In genomic region chr7:140698477-140698876, GRCh38 we compare ENCODE assay signal across 12 cellular contexts. TPM values are rescaled to one million over a fixed set of nuclear protein-coding genes. Genes with fewer than 3 reads are reported as not detected.
DNase-seq lines count a peak whose midpoint lies in the region; ATAC-seq and TF ChIP-seq lines count a peak whose summit lies in the region.
"Had no signal": no experiment of that assay in that cellular context is flagged by ENCODE, and none has a peak within 500 bp of the region (broad histone marks: within the 10 kb centered on the region; RNA-seq: fewer than 3 reads in every experiment).

No MANE protein-coding gene starts in this region.

- H3K27ac Mint-ChIP-seq in Calu3 (ENCODE audit: unreplicated experiment) = peak overlapping the region; percentile 95
- no peak overlapping the region for H3K27ac Mint-ChIP-seq in activated CD4-positive, alpha-beta memory T cell treated with anti-CD3 and anti-CD28 coated beads for 36 hours

- CTCF ChIA-PET in Calu3 (lab: Charles Lee) = no interaction called here
- CTCF ChIA-PET in activated CD4-positive, alpha-beta memory T cell treated with anti-CD3 and anti-CD28 coated beads for 36 hours (lab: Charles Lee) = no interaction called here

- no peaks in the 10 kb centered on the region for H3K9me3 ChIP-seq in gastroesophageal sphincter
- H3K9me3 ChIP-seq: spleen had no signal

- no peak overlapping the region for H2AFZ ChIP-seq in ACC112 (ENCODE audit: low read length, unreplicated experiment)

- H3K9me3 Mint-ChIP-seq in Calu3 (ENCODE audit: low read depth, unreplicated experiment) = no peaks in the 10 kb centered on the region
- no peaks in the 10 kb centered on the region for H3K9me3 Mint-ChIP-seq in activated CD4-positive, alpha-beta memory T cell treated with anti-CD3 and anti-CD28 coated beads for 36 hours
- H3K9me3 Mint-ChIP-seq: activated naive CD4-positive, alpha-beta T cell treated with anti-CD3 and anti-CD28 coated beads, Interleukin-2, amount 50 U/mL, for 72 hours had no signal

- TF ChIP-seq CTCF in Calu3 (IDR thresholded peaks at IDR 0.05; ENCODE audit: unreplicated experiment) (no peak), gastroesophageal sphincter (IDR thresholded peaks at IDR 0.05) (no peak)

- peak overlapping the region; percentile 85 for H3K4me3 ChIP-seq in ACC112 (ENCODE audit: low read depth, low read length)
- no peak overlapping the region for H3K4me3 ChIP-seq in gastroesophageal sphincter

- peaks cover 49% of the 10 kb centered on the region for H3K79me2 ChIP-seq in ACC112 (ENCODE audit: control insufficient read depth, insufficient read depth, low read length, unreplicated experiment)

- DNase-seq in Calu3 (no peak), islet precursor cell (peak; percentile 22)
- DNase-seq in activated CD4-positive, alpha-beta memory T cell treated with anti-CD3 and anti-CD28 coated beads for 36 hours = no peak
- DNase-seq in activated CD4-positive, CD25-positive, alpha-beta regulatory T cell (lab: John Stamatoyannopoulos, UW) = no peak
- DNase-seq: left colon, NCI-H2171 treated with DMSO at 0.1 percent for 48 hours, spleen had no signal

- H3K4me1 ChIP-seq in ACC112 (ENCODE audit: control insufficient read depth, insufficient read depth, low read length, unreplicated experiment) (peaks cover 10% of the 10 kb centered on the region), gastroesophageal sphincter (peaks cover 0 to 31% (median 21%) of the 10 kb centered on the region in 3 donors)

- no TSS peak for BruUV-seq in Calu3 (replicated peaks; lab: Mats Ljungman, UMichigan)

- peaks cover 24% of the 10 kb centered on the region for H3K4me1 Mint-ChIP-seq in Calu3 (ENCODE audit: low read depth, unreplicated experiment)
- H3K4me1 Mint-ChIP-seq in activated CD4-positive, alpha-beta memory T cell treated with anti-CD3 and anti-CD28 coated beads for 36 hours (ENCODE audit: low read depth) = peaks cover 32% of the 10 kb centered on the region

- H3K36me3 ChIP-seq in ACC112 (ENCODE audit: insufficient read depth, low read length) (peaks cover 6% of the 10 kb centered on the region; the same call in 1 of the 2 replicates), gastroesophageal sphincter (peaks cover 0 to 21% of the 10 kb centered on the region in 2 donors)

- H3K4me3 Mint-ChIP-seq in Calu3 (ENCODE audit: low read depth, unreplicated experiment) = peak overlapping the region; percentile 98
- H3K4me3 Mint-ChIP-seq in activated CD4-positive, alpha-beta memory T cell treated with anti-CD3 and anti-CD28 coated beads for 36 hours = peak overlapping the region; percentile 95

- ATAC-seq in GM18505 (IDR thresholded peaks at IDR 0.05; ENCODE audit: unreplicated experiment) (no peak), HG03432 (IDR thresholded peaks at IDR 0.05; ENCODE audit: unreplicated experiment) (no peak), gastroesophageal sphincter (no peak)
- ATAC-seq: activated naive CD4-positive, alpha-beta T cell treated with anti-CD3 and anti-CD28 coated beads, Interleukin-2, amount 50 U/mL, for 72 hours; left colon had no signal

- H3K27me3 ChIP-seq in ACC112 (ENCODE audit: insufficient read depth, low read length) = no peaks in the 10 kb centered on the region
- H3K27me3 ChIP-seq in gastroesophageal sphincter = no peaks in the 10 kb centered on the region
- H3K27me3 ChIP-seq: spleen had no signal

- intact Hi-C loops in Calu3 (cut with micrococcal nuclease; ENCODE audit: unreplicated experiment) = loop anchor here (10.0 kb wide), 1 partner anchor 226 kb away; the partner anchor contains the start of gene BRAF
- intact Hi-C loops in activated CD4-positive, alpha-beta memory T cell treated with anti-CD3 and anti-CD28 coated beads for 36 hours (cut with micrococcal nuclease) = loop anchor here (10.0 kb wide), 1 partner anchor 856 kb away; the partner anchor contains the start of gene AGK

- peaks cover 32% of the 10 kb centered on the region for H3K36me3 Mint-ChIP-seq in Calu3 (ENCODE audit: insufficient read depth, unreplicated experiment)
- peaks cover 4% of the 10 kb centered on the region for H3K36me3 Mint-ChIP-seq in activated CD4-positive, alpha-beta memory T cell treated with anti-CD3 and anti-CD28 coated beads for 36 hours

- H3K27ac ChIP-seq in ACC112 (ENCODE audit: low read depth, low read length) (no peak overlapping the region), gastroesophageal sphincter (no peak overlapping the region)

- TF ChIP-seq POLR2A in GM18505 (IDR thresholded peaks at IDR 0.05; ENCODE audit: borderline replicate concordance, extremely low read depth, insufficient read depth, insufficient read length) (no peak), gastroesophageal sphincter (IDR thresholded peaks at IDR 0.05) (no peak)

- POLR2A ChIA-PET in activated CD4-positive, alpha-beta memory T cell treated with anti-CD3 and anti-CD28 coated beads for 36 hours (lab: Charles Lee) = no interaction called here

- no peak for TF ChIP-seq EP300 in gastroesophageal sphincter (IDR thresholded peaks at IDR 0.05)

- 72 to 75% methylated on average over 6 to 8 of the region's 8 CpGs for whole genome bisulfite sequencing in gastroesophageal sphincter (ENCODE audit: low coverage in 1 of 2), 2 donors

- H3K27me3 Mint-ChIP-seq in Calu3 (ENCODE audit: unreplicated experiment) = no peaks in the 10 kb centered on the region
- no peaks in the 10 kb centered on the region for H3K27me3 Mint-ChIP-seq in activated CD4-positive, alpha-beta memory T cell treated with anti-CD3 and anti-CD28 coated beads for 36 hours

RNA-seq across cellular contexts. Expression of gene NDUFB2, which starts 2.0 kb away (rescaled TPM):
- total RNA-seq in Calu3 (2022) (128 and 132 TPM in 2 replicates), gastroesophageal sphincter (100 to 1,000 TPM; 187 to 472 (median 345) TPM)
- 100 to 1,000 TPM; 171 to 183 TPM for total RNA-seq in activated CD4-positive, alpha-beta memory T cell treated with anti-CD3 and anti-CD28 coated beads for 36 hours

RNA-seq across cellular contexts. Expression of gene ADCK2, which starts 25.7 kb away (rescaled TPM):
- total RNA-seq in Calu3 (2022) = 12.6 and 13.1 TPM in 2 replicates
- total RNA-seq in activated CD4-positive, alpha-beta memory T cell treated with anti-CD3 and anti-CD28 coated beads for 36 hours = 10 to 100 TPM; 24.2 to 24.4 TPM
- total RNA-seq in gastroesophageal sphincter = 10 to 100 TPM; 14.5 to 33.4 (median 22.4) TPM

RNA-seq across cellular contexts. Expression of gene DENND2A, which starts 57.9 kb away (rescaled TPM):
- total RNA-seq in Calu3 (2022) = not detected in 2 replicates
- not detected for total RNA-seq in activated CD4-positive, alpha-beta memory T cell treated with anti-CD3 and anti-CD28 coated beads for 36 hours
- total RNA-seq in gastroesophageal sphincter = 10 to 100 TPM; 25.2 to 83.5 (median 46.5) TPM
- total RNA-seq: activated naive CD4-positive, alpha-beta T cell treated with anti-CD3 and anti-CD28 coated beads, Interleukin-2, amount 50 U/mL, for 72 hours had no signal

Comparison
In these comparisons a context has a peak if more than half of its experiments do, and no peak if none do; other contexts are left out.
1. RNA of gene DENND2A, which starts 57.9 kb away (total RNA-seq): 25.2 to 83.5 TPM in gastroesophageal sphincter; not detected in Calu3 and not detected in activated CD4-positive, alpha-beta memory T cell treated with anti-CD3 and anti-CD28 coated beads for 36 hours; every median in the first group is over 10 times any median in the second.